ENCODE assay signal across 15 cellular contexts in the genomic region with DNA sequence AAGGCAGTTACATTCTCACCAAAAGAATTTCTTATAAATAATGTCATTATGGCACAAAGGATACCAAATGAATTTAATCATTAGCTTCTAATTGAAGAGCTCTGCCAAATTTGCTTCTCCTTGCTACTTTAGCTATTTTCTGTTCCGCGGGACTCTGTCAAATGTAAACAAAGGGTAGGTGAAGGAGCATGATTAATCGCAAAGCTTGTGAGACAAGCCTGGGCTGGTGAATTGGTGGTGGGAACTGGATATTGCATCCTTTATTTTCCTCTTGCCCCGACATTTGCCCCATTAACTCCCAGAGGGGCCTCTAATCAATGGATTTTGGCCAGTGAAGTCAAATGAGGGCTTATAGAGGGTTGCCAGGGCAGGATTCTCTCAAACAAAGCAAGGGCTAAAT.
A peak's percentile ranks its signal among the peaks of the same experiment; 100 is the strongest.
DNase-seq lines count a peak whose midpoint lies in the region; ATAC-seq, FAIRE-seq and TF ChIP-seq lines count a peak whose summit lies in the region.
"Had no signal": no experiment of that assay in that cellular context is flagged by ENCODE, and none has a peak within 500 bp of the region (broad histone marks: within the 10 kb centered on the region; RNA-seq: fewer than 3 reads in every experiment).

No MANE protein-coding gene starts in this region.

- no peak overlapping the region for H3K4me3 ChIP-seq in HEK293 (ENCODE audit: low read depth, low read length)
- no peak overlapping the region for H3K4me3 ChIP-seq in esophagus squamous epithelium
- H3K4me3 ChIP-seq in pancreas, result no peak overlapping the region

- H3K9me3 ChIP-seq in HEK293 (ENCODE audit: control insufficient read depth, insufficient read depth, low read depth, low read length) (no peaks in the 10 kb centered on the region), esophagus squamous epithelium (no peaks in the 10 kb centered on the region), pancreas (no peaks in the 10 kb centered on the region)

- FAIRE-seq in pancreas (lab: Jason Lieb, UNC), result no peak

- intact Hi-C loops in esophagus squamous epithelium (cut with DNase I) (no loop called here), pancreas (cut with DNase I) (no loop called here)

- H3K4me1 ChIP-seq in HEK293 (ENCODE audit: control insufficient read depth, insufficient read depth, low read length) (no peaks in the 10 kb centered on the region), esophagus squamous epithelium (peaks cover 5 to 28% (median 11%) of the 10 kb centered on the region in 3 donors), pancreas (no peaks in the 10 kb centered on the region)

- CTCF ChIA-PET in HEK293 (lab: Yijun Ruan, JAX), result interaction anchor here (0.6 to 1.2 kb wide), 2 partner anchors 38 to 607 kb away, joined by 4 read pairs; no protein-coding TSS in a partner anchor

- H3K27me3 ChIP-seq in esophagus squamous epithelium (no peaks in the 10 kb centered on the region), pancreas (no peaks in the 10 kb centered on the region)

- DNase-seq in NCI-H774 (lab: John Stamatoyannopoulos, UW) (peak; percentile 31), esophagus squamous epithelium (lab: John Stamatoyannopoulos, UW) (no peak), pancreas (peak in 1 of 6 donors; percentile 10), AML-193 (lab: John Stamatoyannopoulos, UW) (no peak)
- DNase-seq in stimulated activated CD4-positive, alpha-beta T cell treated with anti-CD3 and anti-CD28 coated beads, Interleukin-4, amount 100 ng/mL, for 1 hour, result no peak
- DNase-seq: activated CD4-positive, alpha-beta memory T cell treated with anti-CD3 and anti-CD28 coated beads for 36 hours; activated gamma-delta T cell; caudate nucleus; immature natural killer cell; Kasumi-1; occipital lobe; stimulated activated CD4-positive, alpha-beta T cell treated with anti-CD3 and anti-CD28 coated beads, Interleukin-2, amount 100 ng/mL, for 24 hours; stimulated activated naive CD4-positive, alpha-beta T cell had no signal

- H3K27ac ChIP-seq in HEK293 (ENCODE audit: extremely low read depth, low read depth, low read length) (no peak overlapping the region), esophagus squamous epithelium (no peak overlapping the region), pancreas (no peak overlapping the region)

- 15 to 21% methylated on average over 4 of the region's 4 CpGs for WGBS in esophagus squamous epithelium, 2 donors
- 5 to 15% methylated on average over 4 of the region's 4 CpGs for WGBS in pancreas, 2 donors

- H3K36me3 ChIP-seq in HEK293 (ENCODE audit: control insufficient read depth in 2 of 2, insufficient read depth in 1 of 2, low read length in 2 of 2) (no peaks in the 10 kb centered on the region), esophagus squamous epithelium (no peaks in the 10 kb centered on the region), pancreas (no peaks in the 10 kb centered on the region)

- peak; percentile 40 to 91 (median 75) for ATAC-seq in pancreas
- no peak for ATAC-seq in HG03039 (IDR thresholded peaks at IDR 0.05; ENCODE audit: unreplicated experiment)

- TF ChIP-seq POLR2A in esophagus squamous epithelium (IDR thresholded peaks at IDR 0.05), result no peak

- no peak for TF ChIP-seq CTCF in HEK293 (tag by site-specific recombination; IDR thresholded peaks at IDR 0.05)
- TF ChIP-seq CTCF in esophagus squamous epithelium (IDR thresholded peaks at IDR 0.05), result peak in 5 of 6 experiments; percentile 14 to 63 (median 37)
- TF ChIP-seq CTCF in pancreas (IDR thresholded peaks at IDR 0.05), result no peak

- POLR2A ChIA-PET in HEK293 (lab: Yijun Ruan, JAX), result no interaction called here

TF ChIP-seq in HEK293, 187 proteins besides CTCF, POLR2A, EP300 and RAD21:
- TF ChIP-seq, protein P1, sequence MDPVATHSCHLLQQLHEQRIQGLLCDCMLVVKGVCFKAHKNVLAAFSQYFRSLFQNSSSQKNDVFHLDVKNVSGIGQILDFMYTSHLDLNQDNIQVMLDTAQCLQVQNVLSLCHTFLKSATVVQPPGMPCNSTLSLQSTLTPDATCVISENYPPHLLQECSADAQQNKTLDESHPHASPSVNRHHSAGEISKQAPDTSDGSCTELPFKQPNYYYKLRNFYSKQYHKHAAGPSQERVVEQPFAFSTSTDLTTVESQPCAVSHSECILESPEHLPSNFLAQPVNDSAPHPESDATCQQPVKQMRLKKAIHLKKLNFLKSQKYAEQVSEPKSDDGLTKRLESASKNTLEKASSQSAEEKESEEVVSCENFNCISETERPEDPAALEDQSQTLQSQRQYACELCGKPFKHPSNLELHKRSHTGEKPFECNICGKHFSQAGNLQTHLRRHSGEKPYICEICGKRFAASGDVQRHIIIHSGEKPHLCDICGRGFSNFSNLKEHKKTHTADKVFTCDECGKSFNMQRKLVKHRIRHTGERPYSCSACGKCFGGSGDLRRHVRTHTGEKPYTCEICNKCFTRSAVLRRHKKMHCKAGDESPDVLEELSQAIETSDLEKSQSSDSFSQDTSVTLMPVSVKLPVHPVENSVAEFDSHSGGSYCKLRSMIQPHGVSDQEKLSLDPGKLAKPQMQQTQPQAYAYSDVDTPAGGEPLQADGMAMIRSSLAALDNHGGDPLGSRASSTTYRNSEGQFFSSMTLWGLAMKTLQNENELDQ (tag by site-specific recombination; IDR thresholded peaks at IDR 0.05; ENCODE audit: low read depth), result no peak
- TF ChIP-seq ZBTB21 (tag by site-specific recombination; IDR thresholded peaks at IDR 0.05) (no peak), MEIS1 (CRISPR knock-in tag; IDR thresholded peaks at IDR 0.05; ENCODE audit: borderline replicate concordance) (0 out of 2 replicates have a peak, but pooled peaks have one; percentile 40), ZNF544 (tag by site-specific recombination; IDR thresholded peaks at IDR 0.05) (no peak)

Comparison
In these comparisons a context has a peak if more than half of its experiments do, and no peak if none do; other contexts are left out.
1. CTCF ChIP-seq: peak in esophagus squamous epithelium (5 of 6); none in HEK293 (single experiment) and pancreas (0 of 4).